In genomic region chrX:38069991-38070390, GRCh38 we compare ENCODE assay signal across 27 cellular contexts.
"Had no signal": no experiment of that assay in that cellular context is flagged by ENCODE, and none has a peak within 500 bp of the region (broad histone marks: within the 10 kb centered on the region; RNA-seq: fewer than 3 reads in every experiment).

No MANE protein-coding gene starts in this region.

- H3K9me3 ChIP-seq: colonic mucosa, esophagus muscularis mucosa, esophagus squamous epithelium, gastrocnemius medialis, gastroesophageal sphincter had no signal

- H3K79me2 ChIP-seq: hepatocyte had no signal

- H3K4me2 ChIP-seq: hepatocyte had no signal

- DNase-seq: colonic mucosa; cortex of kidney; dermis blood vessel endothelial cell; dorsolateral prefrontal cortex; effector CD4-positive, alpha-beta T cell; effector CD8-positive, alpha-beta T cell; effector memory CD4-positive, alpha-beta T cell; effector memory CD8-positive, alpha-beta T cell; endodermal cell; erythroblast; esophagus squamous epithelium; foreskin fibroblast; foreskin keratinocyte; foreskin melanocyte; gastrocnemius medialis; glutamatergic neuron; head of caudate nucleus; heart left ventricle; heart right ventricle had no signal

- ATAC-seq: effector memory CD8-positive, alpha-beta T cell; foreskin keratinocyte; gastrocnemius medialis; gastroesophageal sphincter; heart left ventricle; heart right ventricle had no signal

- H3K4me3 ChIP-seq: colonic mucosa, coronary artery, dorsolateral prefrontal cortex, esophagus muscularis mucosa, esophagus squamous epithelium, gastrocnemius medialis, gastroesophageal sphincter, heart left ventricle, heart right ventricle, hepatocyte had no signal

- H3K27ac ChIP-seq: colonic mucosa, coronary artery, dorsolateral prefrontal cortex, epithelial cell of prostate, esophagus muscularis mucosa, foreskin keratinocyte, gastrocnemius medialis, gastroesophageal sphincter, heart left ventricle, heart right ventricle, hepatocyte had no signal

- H3K36me3 ChIP-seq: colonic mucosa, esophagus muscularis mucosa, esophagus squamous epithelium, gastrocnemius medialis, gastroesophageal sphincter, heart left ventricle, heart right ventricle had no signal

- FAIRE-seq: endometrium, endothelial cell of umbilical vein, frontal cortex had no signal

- H3K27me3 ChIP-seq: colonic mucosa, esophagus muscularis mucosa, esophagus squamous epithelium, foreskin keratinocyte, gastrocnemius medialis, gastroesophageal sphincter, hepatocyte had no signal

- H2AFZ ChIP-seq: hepatocyte had no signal

- H3K4me1 ChIP-seq: colonic mucosa, esophagus muscularis mucosa, foreskin keratinocyte, gastrocnemius medialis, gastroesophageal sphincter, heart left ventricle, heart right ventricle had no signal
